7 cellular contexts compared by ENCODE assay signal in genomic region chr4:94621491-94622080, GRCh38.
DNase-seq lines count a peak whose midpoint lies in the region; ATAC-seq, FAIRE-seq and TF ChIP-seq lines count a peak whose summit lies in the region.

No MANE protein-coding gene starts in this region.

- no peaks in the 10 kb centered on the region for H3K27me3 ChIP-seq in gastrocnemius medialis

- ATAC-seq in GM18517 (IDR thresholded peaks at IDR 0.05; ENCODE audit: unreplicated experiment) (peak; percentile 76), HG03520 (IDR thresholded peaks at IDR 0.05; ENCODE audit: unreplicated experiment) (peak; percentile 63), gastrocnemius medialis (no peak)

- peaks cover 0 to 21% of the 10 kb centered on the region in 2 donors for H3K36me3 ChIP-seq in gastrocnemius medialis

- H3K9me3 ChIP-seq in gastrocnemius medialis: no peaks in the 10 kb centered on the region

- FAIRE-seq in D721Med (lab: Jason Lieb, UNC): peak; percentile 91

- in situ Hi-C loops in gastrocnemius medialis (cut with MboI; ENCODE audit: low sequenced_read_pairs in 4 of 4): loop anchor here in 3 of 4 donors (5.0 to 25.0 kb wide), 3 partner anchors 466 to 491 kb away; no protein-coding TSS in a partner anchor

- TF ChIP-seq CTCF in D721Med (IDR thresholded peaks at IDR 0.05; ENCODE audit: insufficient read depth, missing control alignments) (peak; percentile 91), fibroblast of villous mesenchyme (IDR thresholded peaks at IDR 0.05; ENCODE audit: insufficient read depth, low read depth, low read length) (peak; percentile 78), gastrocnemius medialis (IDR thresholded peaks at IDR 0.05 in 4 of 5, conservative IDR thresholded peaks at IDR 0.05 in 1 of 5) (peak; percentile 45 to 76 (median 69))

- no peak overlapping the region for H3K27ac ChIP-seq in gastrocnemius medialis

- DNase-seq in D721Med (ENCODE audit: insufficient read length, low spot score) (no peak), SKM-1 treated with dmso at 0.1 percent for 144 hours (lab: John Stamatoyannopoulos, UW; ENCODE audit: unreplicated experiment) (peak; percentile 49), fibroblast of villous mesenchyme (ENCODE audit: low read depth) (peak; percentile 65), gastrocnemius medialis (no peak), cerebellar nuclear complex (lab: John Stamatoyannopoulos, UW) (no peak)

- peaks cover 0 to 4% of the 10 kb centered on the region in 2 donors for H3K4me1 ChIP-seq in gastrocnemius medialis

- intact Hi-C loops in gastrocnemius medialis (cut with DNase I; ENCODE audit: low total_unique reads): loop anchor here (5.0 to 10.0 kb wide), 2 partner anchors 476 to 503 kb away; no protein-coding TSS in a partner anchor

- TF ChIP-seq POLR2A in gastrocnemius medialis (IDR thresholded peaks at IDR 0.05): no peak

- H3K4me3 ChIP-seq in fibroblast of villous mesenchyme (ENCODE audit: low read depth, low read length): no peak overlapping the region
- H3K4me3 ChIP-seq in gastrocnemius medialis: no peak overlapping the region

Comparison
In these comparisons a context has a peak if more than half of its experiments do, and no peak if none do; other contexts are left out.
1. DNase-seq: peak in SKM-1 treated with dmso at 0.1 percent for 144 hours (single experiment) and fibroblast of villous mesenchyme (single experiment); none in D721Med (single experiment), gastrocnemius medialis (0 of 2) and cerebellar nuclear complex (0 of 2).
2. ATAC-seq: peak in GM18517 (single experiment) and HG03520 (single experiment); none in gastrocnemius medialis (0 of 2).
3. Peak in every context shown above with its lines, with median percentiles within 50 percentile points of each other: CTCF ChIP-seq.